9 cellular contexts compared by ENCODE assay signal in the genomic region with DNA sequence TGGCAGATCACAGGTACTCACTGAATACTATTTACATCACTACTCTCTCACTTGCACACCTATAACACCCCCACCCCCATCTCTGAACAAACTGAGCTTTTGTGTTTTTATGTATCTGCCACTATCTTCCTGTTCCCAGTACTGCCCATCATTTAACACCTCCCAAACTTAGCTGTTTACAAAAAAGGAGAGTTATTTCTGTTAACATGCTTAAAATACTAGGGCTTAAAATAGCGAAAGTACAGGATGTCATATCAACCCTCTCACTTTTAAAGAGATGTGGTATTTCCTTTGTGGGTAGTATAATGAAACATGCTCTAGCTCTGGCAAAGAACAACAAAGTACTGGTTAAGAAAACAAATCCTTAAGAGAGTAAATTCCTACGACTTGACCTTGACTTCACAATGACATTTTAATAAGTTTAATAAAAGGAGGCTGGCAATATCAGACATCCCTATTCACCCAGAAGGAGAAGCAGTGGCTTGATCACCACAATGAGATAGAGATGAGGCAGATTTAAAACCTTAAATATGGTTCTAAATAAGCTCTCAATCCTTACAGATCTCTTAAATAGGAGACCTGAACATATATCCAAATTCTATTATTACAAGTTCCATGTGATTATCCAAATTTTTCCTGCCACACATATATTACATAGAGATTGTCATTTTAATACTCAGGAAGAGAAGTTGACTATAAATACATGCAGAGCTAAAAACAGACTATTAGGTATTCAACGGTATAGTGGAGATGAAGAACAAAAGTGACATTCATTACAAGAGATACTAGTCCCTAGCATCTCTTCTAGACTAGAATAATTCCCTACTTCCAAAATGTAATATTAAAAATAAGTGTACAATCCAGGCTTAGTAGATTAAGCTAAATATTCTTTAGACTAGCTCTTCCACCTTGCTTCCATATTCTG. TPM values are rescaled to one million over a fixed set of nuclear protein-coding genes. Genes with fewer than 3 reads are reported as not detected.
A peak's percentile ranks its signal among the peaks of the same experiment; 100 is the strongest.
DNase-seq lines count a peak whose midpoint lies in the region; ATAC-seq, FAIRE-seq and TF ChIP-seq lines count a peak whose summit lies in the region.
"Had no signal": no experiment of that assay in that cellular context is flagged by ENCODE, and none has a peak within 500 bp of the region (broad histone marks: within the 10 kb centered on the region; RNA-seq: fewer than 3 reads in every experiment).

No MANE protein-coding gene starts in this region.

- no peaks in the 10 kb centered on the region for H3K36me3 Mint-ChIP-seq in GM23338 (ENCODE audit: low read depth)
- peaks cover 8% of the 10 kb centered on the region for H3K36me3 Mint-ChIP-seq in activated CD8-positive, alpha-beta T cell treated with anti-CD3 and anti-CD28 coated beads for 36 hours (ENCODE audit: low read depth)
- peaks cover 4% of the 10 kb centered on the region for H3K36me3 Mint-ChIP-seq in chondrocyte (ENCODE audit: low read depth)

- H3K4me2 ChIP-seq in GM23338, result peak overlapping the region; percentile 28; the same call in 1 of the 2 replicates

- peak; percentile 85 for FAIRE-seq in GM12892 (lab: Jason Lieb, UNC)
- FAIRE-seq in HTR-8/SVneo (lab: Jason Lieb, UNC), result no peak
- FAIRE-seq: H1 had no signal

- H3K27me3 Mint-ChIP-seq in GM23338 (ENCODE audit: insufficient read depth, low read depth, poor library complexity), result no peaks in the 10 kb centered on the region
- no peaks in the 10 kb centered on the region for H3K27me3 Mint-ChIP-seq in activated CD8-positive, alpha-beta T cell treated with anti-CD3 and anti-CD28 coated beads for 36 hours
- H3K27me3 Mint-ChIP-seq in chondrocyte (ENCODE audit: low read depth), result no peaks in the 10 kb centered on the region

- no peak for TF ChIP-seq CTCF in GM23338 (conservative IDR thresholded peaks at IDR 0.05; ENCODE audit: low read depth in 2 of 2)
- no peak for TF ChIP-seq CTCF in activated CD8-positive, alpha-beta T cell treated with anti-CD3 and anti-CD28 coated beads for 36 hours (IDR thresholded peaks at IDR 0.05)
- no peak for TF ChIP-seq CTCF in mucosa of descending colon (IDR thresholded peaks at IDR 0.05)
- TF ChIP-seq CTCF in chondrocyte (IDR thresholded peaks at IDR 0.05), result no peak

- no peaks in the 10 kb centered on the region for H3F3A ChIP-seq in GM23338 (replicated peaks; ENCODE audit: low read depth)

- H3K27ac ChIP-seq in GM23338 (ENCODE audit: low read depth), result no peak overlapping the region
- no peak overlapping the region for H3K27ac ChIP-seq in substantia nigra (ENCODE audit: low read depth, low read length, poor library complexity, severe bottlenecking)

- no peaks in the 10 kb centered on the region for H3K9me3 Mint-ChIP-seq in GM23338
- no peaks in the 10 kb centered on the region for H3K9me3 Mint-ChIP-seq in activated CD8-positive, alpha-beta T cell treated with anti-CD3 and anti-CD28 coated beads for 36 hours
- H3K9me3 Mint-ChIP-seq in chondrocyte (ENCODE audit: low read depth), result no peaks in the 10 kb centered on the region

- H3K9me2 ChIP-seq in GM23338 (ENCODE audit: insufficient read depth), result no peaks in the 10 kb centered on the region

- H3K4me3 ChIP-seq in GM23338 (no peak overlapping the region), mucosa of descending colon (no peak overlapping the region)

- H3K4me1 ChIP-seq in GM23338 (ENCODE audit: insufficient read depth) (peaks cover 16% of the 10 kb centered on the region), mucosa of descending colon (ENCODE audit: low read depth) (peaks cover 8% of the 10 kb centered on the region)

- 0 out of 2 replicates have a peak, but pooled peaks cover 5% of the 10 kb centered on the region for H3K79me2 ChIP-seq in GM23338 (replicated peaks; ENCODE audit: insufficient read depth)

- no peaks in the 10 kb centered on the region for H4K20me1 ChIP-seq in GM23338 (replicated peaks; ENCODE audit: insufficient read depth)

- H2AFZ ChIP-seq in GM23338, result no peak overlapping the region

- H3K4me1 Mint-ChIP-seq in GM23338, result peaks cover 3% of the 10 kb centered on the region; the same call in 2 of the 3 replicates
- H3K4me1 Mint-ChIP-seq in activated CD8-positive, alpha-beta T cell treated with anti-CD3 and anti-CD28 coated beads for 36 hours (ENCODE audit: low read depth), result peaks cover 12% of the 10 kb centered on the region
- H3K4me1 Mint-ChIP-seq in chondrocyte (ENCODE audit: low read depth), result peaks cover 20% of the 10 kb centered on the region

- no peak for DNase-seq in GM12892 (ENCODE audit: insufficient read length)
- DNase-seq in GM23338 (ENCODE audit: low spot score), result no peak
- DNase-seq in activated CD8-positive, alpha-beta T cell treated with anti-CD3 and anti-CD28 coated beads for 36 hours, result no peak
- no peak for DNase-seq in mucosa of descending colon
- no peak for DNase-seq in chondrocyte (ENCODE audit: low spot score)
- DNase-seq in DMS 273 (lab: John Stamatoyannopoulos, UW; ENCODE audit: unreplicated experiment), result no peak
- DNase-seq in HTR-8/SVneo (ENCODE audit: insufficient read length, low spot score), result no peak
- DNase-seq in substantia nigra (lab: John Stamatoyannopoulos, UW), result no peak

- intact Hi-C loops in activated CD8-positive, alpha-beta T cell treated with anti-CD3 and anti-CD28 coated beads for 36 hours (cut with micrococcal nuclease), result no loop called here
- intact Hi-C loops in mucosa of descending colon (cut with DNase I, micrococcal nuclease), result no loop called here

- POLR2A ChIA-PET in activated CD8-positive, alpha-beta T cell treated with anti-CD3 and anti-CD28 coated beads for 36 hours (lab: Charles Lee), result interaction anchor here (0.8 to 1.3 kb wide), 4 partner anchors 20 to 177 kb away, joined by 3 to 4 read pairs (median 4); partner anchors contain the start of genes STRADB and TRAK2

- H3K4me3 Mint-ChIP-seq in GM23338 (no peak overlapping the region), chondrocyte (ENCODE audit: unreplicated experiment) (no peak overlapping the region)
- H3K4me3 Mint-ChIP-seq in activated CD8-positive, alpha-beta T cell treated with anti-CD3 and anti-CD28 coated beads for 36 hours, result no peak overlapping the region

- H3K27ac Mint-ChIP-seq in GM23338 (no peak overlapping the region), chondrocyte (ENCODE audit: unreplicated experiment) (no peak overlapping the region)
- no peak overlapping the region for H3K27ac Mint-ChIP-seq in activated CD8-positive, alpha-beta T cell treated with anti-CD3 and anti-CD28 coated beads for 36 hours

- TF ChIP-seq POLR2A in GM12892 (IDR thresholded peaks at IDR 0.05; ENCODE audit: low read depth, low read length), result no peak

- H3K9me3 ChIP-seq in mucosa of descending colon, result no peaks in the 10 kb centered on the region

- CTCF ChIA-PET in activated CD8-positive, alpha-beta T cell treated with anti-CD3 and anti-CD28 coated beads for 36 hours (lab: Charles Lee), result interaction anchor here (0.9 to 2.1 kb wide), 6 partner anchors 9 to 182 kb away, joined by 3 to 9 read pairs (median 4); no protein-coding TSS in a partner anchor

- no peaks in the 10 kb centered on the region for H3K27me3 ChIP-seq in GM23338 (ENCODE audit: insufficient read depth)

- H3K36me3 ChIP-seq in GM23338 (ENCODE audit: insufficient read depth), result no peaks in the 10 kb centered on the region
- H3K36me3 ChIP-seq in mucosa of descending colon (ENCODE audit: low read depth), result no peaks in the 10 kb centered on the region

- no peak for ATAC-seq in GM23338
- peak; percentile 81 for ATAC-seq in activated CD8-positive, alpha-beta T cell treated with anti-CD3 and anti-CD28 coated beads for 36 hours
- ATAC-seq in mucosa of descending colon, result peak; percentile 68

TF ChIP-seq in GM23338, 12 proteins besides CTCF, POLR2A, EP300 and RAD21 (continues in another document):
- no peak for TF ChIP-seq ZNF331 (CRISPR knock-in tag; IDR thresholded peaks at IDR 0.05; ENCODE audit: low read depth)
- no peak for TF ChIP-seq NANOG (IDR thresholded peaks at IDR 0.05; ENCODE audit: borderline replicate concordance)

RNA-seq across cellular contexts. Expression of gene TRAK2, which starts 36.9 kb away (rescaled TPM):
- 8.5 TPM for polyA plus RNA-seq in GM12892 (2012; ENCODE audit: missing spikeins)
- total RNA-seq in GM23338 (2014; rRNA removed; shearing (Covaris generic)), result 12.0 and 17.0 TPM in 2 replicates
- 5.8 and 6.7 TPM in 2 replicates for polyA plus RNA-seq in GM23338 (2016; fragmentation: Nextera tagmentation; extraction: Ambion mirVana)
- 10 to 100 TPM; 19.8 to 22.8 TPM for total RNA-seq in activated CD8-positive, alpha-beta T cell treated with anti-CD3 and anti-CD28 coated beads for 36 hours
- total RNA-seq in mucosa of descending colon, result 10 to 100 TPM; 65.6 to 82.2 (median 76.0) TPM
- total RNA-seq in chondrocyte, result 46.0 to 53.2 TPM (median 48.4 TPM) in 3 replicates

RNA-seq across cellular contexts. Expression of gene STRADB, which starts 37.2 kb away (rescaled TPM):
- polyA plus RNA-seq in GM12892 (2012; ENCODE audit: missing spikeins), result 18.6 TPM
- total RNA-seq in GM23338 (2014; rRNA removed; shearing (Covaris generic)), result 37.1 and 37.6 TPM in 2 replicates
- polyA plus RNA-seq in GM23338 (2016; fragmentation: Nextera tagmentation; extraction: Ambion mirVana), result 35.9 and 41.3 TPM in 2 replicates
- total RNA-seq in activated CD8-positive, alpha-beta T cell treated with anti-CD3 and anti-CD28 coated beads for 36 hours, result 10 to 100 TPM; 25.5 to 25.9 TPM
- total RNA-seq in mucosa of descending colon (10 to 100 TPM; 47.4 to 79.1 (median 62.1) TPM), chondrocyte (13.0 to 18.6 TPM (median 13.7 TPM) in 3 replicates)

RNA-seq across cellular contexts. Expression of gene FLACC1, which starts 57.2 kb away (rescaled TPM):
- not detected for polyA plus RNA-seq in GM12892 (2012; ENCODE audit: missing spikeins)
- total RNA-seq in GM23338 (2014; rRNA removed; shearing (Covaris generic)), result 0.10 TPM in 1 of 2 replicates, not detected in the other
- polyA plus RNA-seq in GM23338 (2016; fragmentation: Nextera tagmentation; extraction: Ambion mirVana), result 0.27 TPM in 1 of 2 replicates, not detected in the other
- under 1 TPM; 0.59 to 0.76 TPM for total RNA-seq in activated CD8-positive, alpha-beta T cell treated with anti-CD3 and anti-CD28 coated beads for 36 hours
- total RNA-seq in mucosa of descending colon (1 to 10 TPM in 2 of 3 donors, under 1 TPM in 1; 0.93 to 3.5 (median 2.1) TPM), chondrocyte (1.4 to 2.1 TPM (median 1.5 TPM) in 3 replicates)
- polyA plus RNA-seq: H1 had no signal
